12 cellular contexts compared by ENCODE assay signal in the genomic region with DNA sequence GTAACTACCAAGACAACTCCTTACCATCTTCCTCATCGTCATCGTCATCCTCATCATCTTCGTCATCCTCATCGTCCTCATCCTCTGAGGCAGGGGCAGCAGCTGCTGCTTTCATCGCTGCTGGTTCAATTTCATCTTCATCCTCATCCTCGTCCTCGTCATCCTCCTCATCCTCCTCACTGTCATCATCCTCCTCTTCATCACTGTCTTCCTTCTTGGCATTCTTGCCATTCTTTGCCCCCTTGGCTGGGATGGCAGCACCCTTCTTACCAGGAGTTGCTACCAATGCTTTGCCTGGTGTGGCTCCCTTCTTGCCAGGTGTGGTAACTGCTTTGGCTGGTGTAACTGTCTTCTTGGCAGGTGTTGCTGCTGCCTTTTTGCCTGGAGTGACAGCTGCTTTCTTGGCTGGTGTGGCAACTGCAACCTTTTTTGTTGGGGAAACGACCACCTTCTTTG. TPM values are rescaled to one million over a fixed set of nuclear protein-coding genes. Genes with fewer than 3 reads are reported as not detected.
DNase-seq lines count a peak whose midpoint lies in the region; ATAC-seq and TF ChIP-seq lines count a peak whose summit lies in the region.
"Had no signal": no experiment of that assay in that cellular context is flagged by ENCODE, and none has a peak within 500 bp of the region (broad histone marks: within the 10 kb centered on the region; RNA-seq: fewer than 3 reads in every experiment).

No MANE protein-coding gene starts in this region.

- POLR2A ChIA-PET in IMR-90 (lab: Charles Lee; ENCODE audit: unreplicated experiment): no interaction called here

- H2BK120ac ChIP-seq in IMR-90 (ENCODE audit: low read depth, low read length): no peak overlapping the region

- no peak overlapping the region for H4K8ac ChIP-seq in IMR-90 (ENCODE audit: low read depth in 2 of 2, low read length in 2 of 2)

- peak overlapping the region; percentile 96 for H3K4me3 Mint-ChIP-seq in T-helper 1 cell treated with Interleukin-12 subunit alpha and Interleukin-12 subunit beta and Interleukin-4 antibody, amounts not matched to agents 30 μg/mL and 1 μg/mL, for 36 hours
- peak overlapping the region; percentile 98 for H3K4me3 Mint-ChIP-seq in activated naive CD8-positive, alpha-beta T cell treated with anti-CD3 and anti-CD28 coated beads, Interleukin-2, amount 50 U/mL, for 24 hours
- peak overlapping the region; percentile 61 to 90 (median 75) for H3K4me3 Mint-ChIP-seq in nephron

- no peak overlapping the region for H2AFZ ChIP-seq in IMR-90 (replicated peaks; ENCODE audit: low read length, poor library complexity)

- no peak overlapping the region for H3K9ac ChIP-seq in IMR-90 (ENCODE audit: low read depth, low read length)

- H3K56ac ChIP-seq in IMR-90 (ENCODE audit: extremely low read depth, insufficient read depth, low read length): no peak overlapping the region

- H3K79me1 ChIP-seq in IMR-90 (ENCODE audit: low read depth in 1 of 2, low read length in 2 of 2): peaks cover 36 to 59% of the 10 kb centered on the region in 2 experiments

- TF ChIP-seq RAD21 in IMR-90 (IDR thresholded peaks at IDR 0.05; ENCODE audit: low read length): no peak

- intact Hi-C loops in IMR-90 (cut with micrococcal nuclease) (no loop called here), ascending aorta (cut with DNase I) (loop anchor here (5.0 kb wide), 1 partner anchor 269 kb away; no protein-coding TSS in a partner anchor)

- H3K36me3 ChIP-seq in IMR-90 (ENCODE audit: control insufficient read depth, insufficient read depth, low read length) (peaks cover 42% of the 10 kb centered on the region), ascending aorta (peaks cover 63 to 64% of the 10 kb centered on the region in 2 donors)

- 87 to 100% methylated on average over 6 to 7 of the region's 8 CpGs for WGBS in IMR-90 (ENCODE audit: extremely low coverage in 2 of 2, insufficient read length in 1 of 2), 2 experiments

- H3K4ac ChIP-seq in IMR-90 (ENCODE audit: low read depth, low read length): no peak overlapping the region

- no peaks in the 10 kb centered on the region for H3K27me3 ChIP-seq in IMR-90 (ENCODE audit: control insufficient read depth, insufficient read depth, low read length)
- no peaks in the 10 kb centered on the region for H3K27me3 ChIP-seq in ascending aorta

- H3K4me1 ChIP-seq in IMR-90 (ENCODE audit: control insufficient read depth, insufficient read depth, low read length) (peaks cover 2% of the 10 kb centered on the region; the same call in 1 of the 2 replicates), ascending aorta (peaks cover 6 to 16% of the 10 kb centered on the region in 2 donors)

- no peak overlapping the region for H2BK15ac ChIP-seq in IMR-90 (ENCODE audit: low read depth, low read length)

- H3K23ac ChIP-seq in IMR-90 (ENCODE audit: low read depth, low read length): peak overlapping the region; percentile 29; the same call in 1 of the 2 replicates

- in situ Hi-C loops in IMR-90 (cut with MboI; ENCODE audit: low sequenced_read_pairs): no loop called here

- peaks cover 63% of the 10 kb centered on the region for H3K36me3 Mint-ChIP-seq in T-helper 1 cell treated with Interleukin-12 subunit alpha and Interleukin-12 subunit beta and Interleukin-4 antibody, amounts not matched to agents 30 μg/mL and 1 μg/mL, for 36 hours (ENCODE audit: low read depth)
- H3K36me3 Mint-ChIP-seq in activated naive CD8-positive, alpha-beta T cell treated with anti-CD3 and anti-CD28 coated beads, Interleukin-2, amount 50 U/mL, for 24 hours (ENCODE audit: low read depth): peaks cover 76% of the 10 kb centered on the region
- peaks cover 64% of the 10 kb centered on the region for H3K36me3 Mint-ChIP-seq in nephron (ENCODE audit: low read depth)

- no peak overlapping the region for H2AK5ac ChIP-seq in IMR-90 (ENCODE audit: low read depth, low read length)

- H4K5ac ChIP-seq in IMR-90 (ENCODE audit: low read depth, low read length): no peak overlapping the region

- H3K27ac Mint-ChIP-seq in T-helper 1 cell treated with Interleukin-12 subunit alpha and Interleukin-12 subunit beta and Interleukin-4 antibody, amounts not matched to agents 30 μg/mL and 1 μg/mL, for 36 hours: peak overlapping the region; percentile 22
- peak overlapping the region; percentile 98 for H3K27ac Mint-ChIP-seq in activated naive CD8-positive, alpha-beta T cell treated with anti-CD3 and anti-CD28 coated beads, Interleukin-2, amount 50 U/mL, for 24 hours
- no peak overlapping the region for H3K27ac Mint-ChIP-seq in nephron

- TF ChIP-seq POLR2A in IMR-90 (IDR thresholded peaks at IDR 0.05; ENCODE audit: low read depth, low read length): no peak

- no peak overlapping the region for H3K4me2 ChIP-seq in IMR-90 (ENCODE audit: low read depth, low read length)

- peaks cover 9% of the 10 kb centered on the region; the same call in 1 of the 2 replicates for H3K9me1 ChIP-seq in IMR-90 (ENCODE audit: insufficient read depth, low read length)

- H3K27ac ChIP-seq in IMR-90 (ENCODE audit: insufficient read depth, low read length): no peak overlapping the region
- no peak overlapping the region for H3K27ac ChIP-seq in ascending aorta

- CTCF ChIA-PET in IMR-90 (lab: Yijun Ruan, JAX): interaction anchor here (0.5 kb wide), 1 partner anchor 8 kb away, joined by 3 read pairs; no protein-coding TSS in a partner anchor

- BruUV-seq in IMR-90 (replicated peaks; lab: Mats Ljungman, UMichigan): TSS peak; percentile 61

- ATAC-seq in IMR-90 (ENCODE audit: low read depth): no peak
- no peak for ATAC-seq in activated naive CD8-positive, alpha-beta T cell treated with anti-CD3 and anti-CD28 coated beads, Interleukin-2, amount 50 U/mL, for 24 hours

- TF ChIP-seq CTCF in IMR-90 (conservative IDR thresholded peaks at IDR 0.05; ENCODE audit: low read depth, low read length): no peak
- no peak for TF ChIP-seq CTCF in nephron (IDR thresholded peaks at IDR 0.05; ENCODE audit: unreplicated experiment in 3 of 3)
- no peak for TF ChIP-seq CTCF in ascending aorta (IDR thresholded peaks at IDR 0.05)

- no peaks in the 10 kb centered on the region for H3K27me3 Mint-ChIP-seq in T-helper 1 cell treated with Interleukin-12 subunit alpha and Interleukin-12 subunit beta and Interleukin-4 antibody, amounts not matched to agents 30 μg/mL and 1 μg/mL, for 36 hours (ENCODE audit: low read depth)
- no peaks in the 10 kb centered on the region for H3K27me3 Mint-ChIP-seq in activated naive CD8-positive, alpha-beta T cell treated with anti-CD3 and anti-CD28 coated beads, Interleukin-2, amount 50 U/mL, for 24 hours
- H3K27me3 Mint-ChIP-seq in nephron (ENCODE audit: low read depth): no peaks in the 10 kb centered on the region

- H4K91ac ChIP-seq in IMR-90 (ENCODE audit: insufficient read depth, low read depth, low read length): no peak overlapping the region

- no peak overlapping the region for H2BK20ac ChIP-seq in IMR-90 (ENCODE audit: low read depth, low read length)

- H3K4me3 ChIP-seq in IMR-90 (ENCODE audit: insufficient read depth, low read depth, low read length) (no peak overlapping the region), ascending aorta (no peak overlapping the region)

- H3K9me3 Mint-ChIP-seq in T-helper 1 cell treated with Interleukin-12 subunit alpha and Interleukin-12 subunit beta and Interleukin-4 antibody, amounts not matched to agents 30 μg/mL and 1 μg/mL, for 36 hours: no peaks in the 10 kb centered on the region
- no peaks in the 10 kb centered on the region for H3K9me3 Mint-ChIP-seq in activated naive CD8-positive, alpha-beta T cell treated with anti-CD3 and anti-CD28 coated beads, Interleukin-2, amount 50 U/mL, for 24 hours
- no peaks in the 10 kb centered on the region for H3K9me3 Mint-ChIP-seq in nephron

- no peak for DNase-seq in T-helper 1 cell
- no peak for DNase-seq in IMR-90
- no peak for DNase-seq in activated naive CD8-positive, alpha-beta T cell treated with anti-CD3 and anti-CD28 coated beads, Interleukin-2, amount 50 U/mL, for 24 hours
- no peak for DNase-seq in COLO829 (ENCODE audit: low spot score)
- DNase-seq in ascending aorta (ENCODE audit: low spot score in 2 of 2): no peak
- no peak for DNase-seq in COR-L47 (lab: John Stamatoyannopoulos, UW)
- DNase-seq: 8988T; activated CD4-positive, CD25-positive, alpha-beta regulatory T cell treated with anti-CD3 and anti-CD28 coated beads, Interleukin-2, amount 50 U/mL, for 72 hours; NCI-H446; Right ventricle myocardium superior had no signal

- H2AK9ac ChIP-seq in IMR-90 (replicated peaks; ENCODE audit: low read depth, low read length, poor library complexity): no peak overlapping the region

- dilution Hi-C loops in IMR-90 (cut with HindIII; ENCODE audit: low sequenced_read_pairs, unreplicated experiment): no loop called here

- no peak overlapping the region for H3K18ac ChIP-seq in IMR-90 (ENCODE audit: low read depth, low read length)

- H3K14ac ChIP-seq in IMR-90 (replicated peaks; ENCODE audit: low read depth, low read length): no peak overlapping the region

- no peak overlapping the region for H2BK5ac ChIP-seq in IMR-90 (ENCODE audit: low read depth, low read length, poor library complexity, severe bottlenecking)

- H3K9me3 ChIP-seq in IMR-90 (ENCODE audit: control insufficient read depth, insufficient read depth, low read length) (no peaks in the 10 kb centered on the region), ascending aorta (no peaks in the 10 kb centered on the region)

- H4K20me1 ChIP-seq in IMR-90 (ENCODE audit: insufficient read depth, low read length): peaks cover 53% of the 10 kb centered on the region

- peaks cover 42% of the 10 kb centered on the region for H3K4me1 Mint-ChIP-seq in T-helper 1 cell treated with Interleukin-12 subunit alpha and Interleukin-12 subunit beta and Interleukin-4 antibody, amounts not matched to agents 30 μg/mL and 1 μg/mL, for 36 hours (ENCODE audit: low read depth)
- H3K4me1 Mint-ChIP-seq in activated naive CD8-positive, alpha-beta T cell treated with anti-CD3 and anti-CD28 coated beads, Interleukin-2, amount 50 U/mL, for 24 hours: peaks cover 75% of the 10 kb centered on the region
- peaks cover 33% of the 10 kb centered on the region for H3K4me1 Mint-ChIP-seq in nephron

TF ChIP-seq in IMR-90, 13 proteins besides CTCF, POLR2A, EP300 and RAD21 (continues in another document):
- TF ChIP-seq BHLHE40 (IDR thresholded peaks at IDR 0.05; ENCODE audit: low read depth, low read length) (no peak), SMC3 (IDR thresholded peaks at IDR 0.05; ENCODE audit: low read depth, low read length) (no peak), RFX5 (IDR thresholded peaks at IDR 0.05; ENCODE audit: low read depth, low read length) (no peak)
- TF ChIP-seq, protein P1, sequence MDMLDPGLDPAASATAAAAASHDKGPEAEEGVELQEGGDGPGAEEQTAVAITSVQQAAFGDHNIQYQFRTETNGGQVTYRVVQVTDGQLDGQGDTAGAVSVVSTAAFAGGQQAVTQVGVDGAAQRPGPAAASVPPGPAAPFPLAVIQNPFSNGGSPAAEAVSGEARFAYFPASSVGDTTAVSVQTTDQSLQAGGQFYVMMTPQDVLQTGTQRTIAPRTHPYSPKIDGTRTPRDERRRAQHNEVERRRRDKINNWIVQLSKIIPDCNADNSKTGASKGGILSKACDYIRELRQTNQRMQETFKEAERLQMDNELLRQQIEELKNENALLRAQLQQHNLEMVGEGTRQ (IDR thresholded peaks at IDR 0.05; ENCODE audit: low read depth, low read length): no peak

RNA-seq across cellular contexts. Expression of a gene that starts 2.7 kb away (rescaled TPM):
- total RNA-seq in IMR-90 (2012; rRNA removed): 289 and 506 TPM in 2 replicates
- 215 and 267 TPM in 2 replicates for polyA plus RNA-seq in IMR-90 (2012; rRNA removed)
- polyA plus RNA-seq in IMR-90 (2012; cell fraction: cytosol; rRNA removed): 29.1 and 31.1 TPM in 2 replicates
- 20.1 and 129 TPM in 2 replicates for polyA plus RNA-seq in IMR-90 (2012; cell fraction: nucleus; rRNA removed; ENCODE audit: low replicate concordance)
- total RNA-seq in ascending aorta: 136 TPM

Comparison
In these comparisons a context has a peak if more than half of its experiments do, and no peak if none do; other contexts are left out.
1. H3K27ac Mint-ChIP-seq: peak in T-helper 1 cell treated with Interleukin-12 subunit alpha and Interleukin-12 subunit beta and Interleukin-4 antibody, amounts not matched to agents 30 μg/mL and 1 μg/mL, for 36 hours (single experiment) and activated naive CD8-positive, alpha-beta T cell treated with anti-CD3 and anti-CD28 coated beads, Interleukin-2, amount 50 U/mL, for 24 hours (single experiment); none in nephron (0 of 3).
2. Peak in every context shown above with its lines, with median percentiles within 50 percentile points of each other: H3K4me3 Mint-ChIP-seq.